In genomic region chr9:137610944-137611343, GRCh38 we compare ENCODE assay signal across 1 cellular context.
TF ChIP-seq lines count a peak whose summit lies in the region.

No MANE protein-coding gene starts in this region.

TF ChIP-seq in H1, 55 proteins besides CTCF, POLR2A, EP300 and RAD21:
- no peak for TF ChIP-seq POU5F1 (IDR thresholded peaks at IDR 0.05; ENCODE audit: low read depth, low read length)
- TF ChIP-seq, protein P1, sequence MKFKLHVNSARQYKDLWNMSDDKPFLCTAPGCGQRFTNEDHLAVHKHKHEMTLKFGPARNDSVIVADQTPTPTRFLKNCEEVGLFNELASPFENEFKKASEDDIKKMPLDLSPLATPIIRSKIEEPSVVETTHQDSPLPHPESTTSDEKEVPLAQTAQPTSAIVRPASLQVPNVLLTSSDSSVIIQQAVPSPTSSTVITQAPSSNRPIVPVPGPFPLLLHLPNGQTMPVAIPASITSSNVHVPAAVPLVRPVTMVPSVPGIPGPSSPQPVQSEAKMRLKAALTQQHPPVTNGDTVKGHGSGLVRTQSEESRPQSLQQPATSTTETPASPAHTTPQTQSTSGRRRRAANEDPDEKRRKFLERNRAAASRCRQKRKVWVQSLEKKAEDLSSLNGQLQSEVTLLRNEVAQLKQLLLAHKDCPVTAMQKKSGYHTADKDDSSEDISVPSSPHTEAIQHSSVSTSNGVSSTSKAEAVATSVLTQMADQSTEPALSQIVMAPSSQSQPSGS (IDR thresholded peaks at IDR 0.05; ENCODE audit: low read length): no peak
- TF ChIP-seq CTBP2 (IDR thresholded peaks at IDR 0.05; ENCODE audit: borderline replicate concordance, insufficient read depth, insufficient read length, low read length): no peak
- no peak for TF ChIP-seq EZH2 (IDR thresholded peaks at IDR 0.05; ENCODE audit: low read depth, low read length, severe bottlenecking)
- no peak for TF ChIP-seq CEBPB (IDR thresholded peaks at IDR 0.05; ENCODE audit: low read depth, low read length)
- TF ChIP-seq NRF1 (IDR thresholded peaks at IDR 0.05; ENCODE audit: low read depth, low read length): no peak
- no peak for TF ChIP-seq ZNF274 (IDR thresholded peaks at IDR 0.05; ENCODE audit: borderline replicate concordance, extremely low read depth, low read length)
- TF ChIP-seq CHD1 (IDR thresholded peaks at IDR 0.05; ENCODE audit: low read depth, low read length): no peak
- TF ChIP-seq JUND (IDR thresholded peaks at IDR 0.05; ENCODE audit: low read length): no peak
- no peak for TF ChIP-seq RFX5 (IDR thresholded peaks at IDR 0.05; ENCODE audit: borderline replicate concordance, low read depth, low read length)
- no peak for TF ChIP-seq SIRT6 (IDR thresholded peaks at IDR 0.05; ENCODE audit: low read length)
- no peak for TF ChIP-seq HDAC6 (IDR thresholded peaks at IDR 0.05; ENCODE audit: low read depth, low read length)
- no peak for TF ChIP-seq EGR1 (IDR thresholded peaks at IDR 0.05; ENCODE audit: borderline replicate concordance, low read depth, low read length)
- no peak for TF ChIP-seq SIX5 (IDR thresholded peaks at IDR 0.05; ENCODE audit: low read depth, low read length)
- TF ChIP-seq ASH2L (IDR thresholded peaks at IDR 0.05; ENCODE audit: low read length): no peak
- TF ChIP-seq ATF3 (IDR thresholded peaks at IDR 0.05; ENCODE audit: insufficient read depth, low read depth, low read length): no peak
